Comparison of ENCODE assay signal across 23 cellular contexts in the genomic region with DNA sequence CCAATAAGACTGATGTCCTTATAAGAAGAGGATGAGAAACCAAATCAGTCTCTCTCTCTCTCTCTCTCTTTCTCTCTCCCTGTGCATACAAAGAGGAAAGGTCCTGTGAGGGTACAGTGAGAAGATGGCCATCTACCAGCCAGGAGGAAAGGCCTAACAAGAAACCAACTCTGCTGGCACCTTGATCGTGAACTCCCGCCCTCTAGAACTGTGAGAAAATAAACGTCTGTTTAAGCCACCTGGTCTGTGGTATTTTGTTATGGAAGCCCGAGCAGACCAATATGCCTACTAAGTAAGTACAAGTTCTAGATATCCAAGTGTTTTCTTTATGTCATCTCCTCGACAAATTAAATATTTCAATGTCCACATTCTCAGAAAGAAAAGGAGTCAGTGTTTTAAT. TPM values are rescaled to one million over a fixed set of nuclear protein-coding genes. Genes with fewer than 3 reads are reported as not detected.
DNase-seq lines count a peak whose midpoint lies in the region; ATAC-seq and TF ChIP-seq lines count a peak whose summit lies in the region.
"Had no signal": no experiment of that assay in that cellular context is flagged by ENCODE, and none has a peak within 500 bp of the region (broad histone marks: within the 10 kb centered on the region; RNA-seq: fewer than 3 reads in every experiment).

No MANE protein-coding gene starts in this region.

- H3K36me3 ChIP-seq in GM23338 (ENCODE audit: insufficient read depth) (no peaks in the 10 kb centered on the region), PC-3 (ENCODE audit: low read depth, low read length) (no peaks in the 10 kb centered on the region), hepatocyte (replicated peaks; ENCODE audit: insufficient read depth, low read depth) (no peaks in the 10 kb centered on the region)
- H3K36me3 ChIP-seq: BE2C, tibial nerve had no signal

- H3F3A ChIP-seq in GM23338 (replicated peaks; ENCODE audit: low read depth): no peaks in the 10 kb centered on the region
- H3F3A ChIP-seq in PC-3 (ENCODE audit: low read length, unreplicated experiment): no peaks in the 10 kb centered on the region

- H3K27me3 Mint-ChIP-seq in GM23338 (ENCODE audit: insufficient read depth, low read depth, poor library complexity): no peaks in the 10 kb centered on the region
- peaks cover 11% of the 10 kb centered on the region for H3K27me3 Mint-ChIP-seq in activated naive CD8-positive, alpha-beta T cell treated with anti-CD3 and anti-CD28 coated beads, Interleukin-2, amount 50 U/mL, for 24 hours
- H3K27me3 Mint-ChIP-seq: activated naive CD4-positive, alpha-beta T cell treated with anti-CD3 and anti-CD28 coated beads, Interleukin-2, amount 50 U/mL, for 24 hours; stimulated activated naive CD8-positive, alpha-beta T cell treated with anti-CD3 and anti-CD28 coated beads, Interleukin-15, amount 100 ng/mL, for 72 hours had no signal

- H3K4me3 ChIP-seq in GM23338 (peak overlapping the region; percentile 12; the same call in 1 of the 2 replicates), PC-3 (ENCODE audit: low read length) (peak overlapping the region; percentile 32), hepatocyte (no peak overlapping the region)
- H3K4me3 ChIP-seq: tibial nerve had no signal

- intact Hi-C loops in PC-3 (cut with micrococcal nuclease): no loop called here

- H3K4me1 ChIP-seq in GM23338 (ENCODE audit: insufficient read depth) (peaks cover 11% of the 10 kb centered on the region), PC-3 (ENCODE audit: insufficient read depth, low read length) (peaks cover 17% of the 10 kb centered on the region), hepatocyte (ENCODE audit: insufficient read depth) (no peaks in the 10 kb centered on the region)
- H3K4me1 ChIP-seq: BE2C, tibial nerve had no signal

- BruUV-seq in PC-3 (replicated peaks; lab: Mats Ljungman, UMichigan): no TSS peak

- no peak for DNase-seq in GM23338 (ENCODE audit: low spot score)
- DNase-seq in PC-3: no peak
- no peak for DNase-seq in hepatocyte (ENCODE audit: low spot score)
- DNase-seq in retina: peak; percentile 33
- DNase-seq in activated naive CD8-positive, alpha-beta T cell treated with anti-CD3 and anti-CD28 coated beads, Interleukin-2, amount 50 U/mL, for 24 hours: no peak
- no peak for DNase-seq in activated CD4-positive, alpha-beta T cell treated with anti-CD3 and anti-CD28 coated beads for 1 hour
- no peak for DNase-seq in NCI-H187 treated with DMSO at 0.1 percent for 48 hours (lab: John Stamatoyannopoulos, UW)
- no peak for DNase-seq in inferior parietal cortex (ENCODE audit: extremely low spot score)
- DNase-seq: activated CD4-positive, alpha-beta T cell treated with anti-CD3 and anti-CD28 coated beads for 4 hours; BE2C; cerebellar nuclear complex; effector CD4-positive, alpha-beta T cell; erythroblast; hypothalamus; stimulated activated CD4-positive, alpha-beta T cell treated with anti-CD3 and anti-CD28 coated beads, Interleukin-12 subunit alpha, Interleukin-12 subunit beta, amount 100 ng/mL, for 4 hours; stimulated activated naive CD8-positive, alpha-beta T cell treated with anti-CD3 and anti-CD28 coated beads, Interleukin-15, amount 100 ng/mL, for 72 hours had no signal

- H3K9me2 ChIP-seq in GM23338 (ENCODE audit: insufficient read depth) (no peaks in the 10 kb centered on the region), PC-3 (replicated peaks; ENCODE audit: low read length) (no peaks in the 10 kb centered on the region), hepatocyte (replicated peaks; ENCODE audit: insufficient read depth) (no peaks in the 10 kb centered on the region)

- H4K20me1 ChIP-seq in GM23338 (replicated peaks; ENCODE audit: insufficient read depth) (no peaks in the 10 kb centered on the region), PC-3 (ENCODE audit: low read length) (no peaks in the 10 kb centered on the region), hepatocyte (ENCODE audit: insufficient read depth, poor library complexity, severe bottlenecking) (no peaks in the 10 kb centered on the region)

- POLR2A ChIA-PET in PC-3 (lab: Charles Lee; ENCODE audit: unreplicated experiment): no interaction called here

- CTCF ChIA-PET in PC-3 (lab: Charles Lee): no interaction called here

- H3K79me2 ChIP-seq in GM23338 (replicated peaks; ENCODE audit: insufficient read depth) (no peaks in the 10 kb centered on the region), PC-3 (ENCODE audit: low read length) (no peaks in the 10 kb centered on the region), hepatocyte (no peaks in the 10 kb centered on the region)

- peak overlapping the region; percentile 90 for H3K27ac Mint-ChIP-seq in GM23338
- H3K27ac Mint-ChIP-seq in activated naive CD8-positive, alpha-beta T cell treated with anti-CD3 and anti-CD28 coated beads, Interleukin-2, amount 50 U/mL, for 24 hours: no peak overlapping the region
- H3K27ac Mint-ChIP-seq: activated naive CD4-positive, alpha-beta T cell treated with anti-CD3 and anti-CD28 coated beads, Interleukin-2, amount 50 U/mL, for 24 hours; activated T-helper 1 cell treated with anti-CD3 and anti-CD28 coated beads, Interleukin-12 subunit alpha, Interleukin-12 subunit beta, Interleukin-2, Interleukin-4 antibody, amounts not matched to agents 30 ng/mL and 10 ng/mL and 1 ng/mL, durations not matched to agents 14 hours and 24 hours and 36 hours; stimulated activated naive CD8-positive, alpha-beta T cell treated with anti-CD3 and anti-CD28 coated beads, Interleukin-15, amount 100 ng/mL, for 72 hours had no signal

- 63% methylated on average over 5 of the region's 5 CpGs for WGBS in hepatocyte (ENCODE audit: low lambda C conversion rate, missing lambda C conversion rate)

- H2AFZ ChIP-seq in GM23338: peak overlapping the region; percentile 2
- peak overlapping the region; percentile 74 for H2AFZ ChIP-seq in PC-3 (ENCODE audit: low read length)
- H2AFZ ChIP-seq in hepatocyte: peak overlapping the region; percentile 49

- no peaks in the 10 kb centered on the region for H3K9me3 Mint-ChIP-seq in GM23338
- H3K9me3 Mint-ChIP-seq in activated naive CD8-positive, alpha-beta T cell treated with anti-CD3 and anti-CD28 coated beads, Interleukin-2, amount 50 U/mL, for 24 hours: no peaks in the 10 kb centered on the region
- H3K9me3 Mint-ChIP-seq: activated naive CD4-positive, alpha-beta T cell treated with anti-CD3 and anti-CD28 coated beads, Interleukin-2, amount 50 U/mL, for 24 hours; activated T-helper 1 cell treated with anti-CD3 and anti-CD28 coated beads, Interleukin-12 subunit alpha, Interleukin-12 subunit beta, Interleukin-2, Interleukin-4 antibody, amounts not matched to agents 30 ng/mL and 10 ng/mL and 1 ng/mL, durations not matched to agents 14 hours and 24 hours and 36 hours; stimulated activated naive CD8-positive, alpha-beta T cell treated with anti-CD3 and anti-CD28 coated beads, Interleukin-15, amount 100 ng/mL, for 72 hours had no signal

- H3K27ac ChIP-seq in GM23338 (ENCODE audit: low read depth) (no peak overlapping the region), PC-3 (ENCODE audit: low read length) (peak overlapping the region; percentile 58), hepatocyte (peak overlapping the region; percentile 8)
- H3K27ac ChIP-seq: tibial nerve had no signal

- peak overlapping the region; percentile 62 for H3K4me3 Mint-ChIP-seq in GM23338
- H3K4me3 Mint-ChIP-seq in activated naive CD8-positive, alpha-beta T cell treated with anti-CD3 and anti-CD28 coated beads, Interleukin-2, amount 50 U/mL, for 24 hours: no peak overlapping the region
- H3K4me3 Mint-ChIP-seq: activated naive CD4-positive, alpha-beta T cell treated with anti-CD3 and anti-CD28 coated beads, Interleukin-2, amount 50 U/mL, for 24 hours; activated T-helper 1 cell treated with anti-CD3 and anti-CD28 coated beads, Interleukin-12 subunit alpha, Interleukin-12 subunit beta, Interleukin-2, Interleukin-4 antibody, amounts not matched to agents 30 ng/mL and 10 ng/mL and 1 ng/mL, durations not matched to agents 14 hours and 24 hours and 36 hours; stimulated activated naive CD8-positive, alpha-beta T cell treated with anti-CD3 and anti-CD28 coated beads, Interleukin-15, amount 100 ng/mL, for 72 hours had no signal

- ATAC-seq in GM23338: peak; percentile 29
- ATAC-seq in PC-3: no peak; the same call in 1 of the 2 replicates
- ATAC-seq in activated naive CD8-positive, alpha-beta T cell treated with anti-CD3 and anti-CD28 coated beads, Interleukin-2, amount 50 U/mL, for 24 hours: no peak
- ATAC-seq: stimulated activated naive CD8-positive, alpha-beta T cell treated with anti-CD3 and anti-CD28 coated beads, Interleukin-15, amount 100 ng/mL, for 72 hours had no signal

- H3K9me3 ChIP-seq in PC-3 (ENCODE audit: low read length) (no peaks in the 10 kb centered on the region), hepatocyte (ENCODE audit: low read depth) (no peaks in the 10 kb centered on the region)
- H3K9me3 ChIP-seq: BE2C, tibial nerve had no signal

- H3K4me2 ChIP-seq in GM23338 (peak overlapping the region; percentile 36), PC-3 (ENCODE audit: low read length) (peak overlapping the region; percentile 29), hepatocyte (peak overlapping the region; percentile 33)

- no peak overlapping the region for H3K9ac ChIP-seq in PC-3 (ENCODE audit: low read length)

- TF ChIP-seq CTCF in GM23338 (conservative IDR thresholded peaks at IDR 0.05; ENCODE audit: low read depth in 2 of 2) (no peak), PC-3 (conservative IDR thresholded peaks at IDR 0.05; ENCODE audit: low read depth, low read length) (no peak), hepatocyte (IDR thresholded peaks at IDR 0.05; ENCODE audit: poor library complexity) (no peak)

- H3K27me3 ChIP-seq in GM23338 (ENCODE audit: insufficient read depth) (no peaks in the 10 kb centered on the region), PC-3 (ENCODE audit: low read length) (no peaks in the 10 kb centered on the region; the same call in 1 of the 2 replicates), hepatocyte (no peaks in the 10 kb centered on the region)
- H3K27me3 ChIP-seq: BE2C, tibial nerve had no signal

- peaks cover 18% of the 10 kb centered on the region for H3K4me1 Mint-ChIP-seq in GM23338
- peaks cover 7% of the 10 kb centered on the region for H3K4me1 Mint-ChIP-seq in activated naive CD8-positive, alpha-beta T cell treated with anti-CD3 and anti-CD28 coated beads, Interleukin-2, amount 50 U/mL, for 24 hours

- no peaks in the 10 kb centered on the region for H3K36me3 Mint-ChIP-seq in GM23338 (ENCODE audit: low read depth)
- no peaks in the 10 kb centered on the region for H3K36me3 Mint-ChIP-seq in activated naive CD8-positive, alpha-beta T cell treated with anti-CD3 and anti-CD28 coated beads, Interleukin-2, amount 50 U/mL, for 24 hours (ENCODE audit: low read depth)
- H3K36me3 Mint-ChIP-seq: activated naive CD4-positive, alpha-beta T cell treated with anti-CD3 and anti-CD28 coated beads, Interleukin-2, amount 50 U/mL, for 24 hours had no signal

TF ChIP-seq in GM23338, 12 proteins besides CTCF, POLR2A, EP300 and RAD21:
- no peak for TF ChIP-seq JUNB (IDR thresholded peaks at IDR 0.05; ENCODE audit: unreplicated experiment)

RNA-seq across cellular contexts. Expression of a gene that starts 44.9 kb away (rescaled TPM):
- total RNA-seq in GM23338 (2014; rRNA removed; shearing (Covaris generic)): not detected in 2 replicates
- polyA plus RNA-seq in GM23338 (2016; fragmentation: Nextera tagmentation; extraction: Ambion mirVana) (0.07 and 0.10 TPM in 2 replicates), hepatocyte (0.19 TPM in 1 of 2 replicates, not detected in the other)
- total RNA-seq in PC-3 (2014; rRNA removed) (not detected in 2 replicates), hepatocyte (0.12 and 0.43 TPM in 2 replicates)
- total RNA-seq: A673; activated T-helper 1 cell treated with anti-CD3 and anti-CD28 coated beads, Interleukin-12 subunit alpha, Interleukin-12 subunit beta, Interleukin-2, Interleukin-4 antibody, amounts not matched to agents 30 ng/mL and 10 ng/mL and 1 ng/mL, durations not matched to agents 14 hours and 24 hours and 36 hours; MCF 10A; mononuclear cell; tibial nerve had no signal
- polyA plus RNA-seq: keratinocyte had no signal

Comparison
In these comparisons a context has a peak if more than half of its experiments do, and no peak if none do; other contexts are left out.
1. H2AFZ ChIP-seq: peak in every context shown above with its lines; median percentile 74 in PC-3; 49 in hepatocyte; 2 in GM23338.